2 cellular contexts compared by ENCODE assay signal in the genomic region with DNA sequence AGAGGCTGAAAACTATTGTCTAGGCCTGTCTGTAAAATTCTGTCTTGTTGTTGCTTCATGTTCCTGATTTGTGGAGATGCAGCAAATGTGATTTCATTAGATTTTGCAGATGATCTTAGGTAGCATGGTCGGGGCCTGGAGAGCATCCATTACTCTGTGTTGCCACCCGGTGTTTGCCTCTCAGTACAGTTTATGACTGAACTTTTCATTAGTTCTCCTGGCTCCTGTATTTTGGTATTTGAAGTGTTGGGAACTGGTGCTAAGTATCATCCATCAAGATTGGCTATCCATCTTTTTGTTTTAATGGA.
TF ChIP-seq lines count a peak whose summit lies in the region.

No MANE protein-coding gene starts in this region.

TF ChIP-seq in GM12878, 131 proteins besides CTCF, POLR2A, EP300 and RAD21:
- TF ChIP-seq BRCA1 (IDR thresholded peaks at IDR 0.05; ENCODE audit: low read depth, low read length) (no peak), NFXL1 (IDR thresholded peaks at IDR 0.05; ENCODE audit: borderline replicate concordance) (no peak), SREBF2 (IDR thresholded peaks at IDR 0.05; ENCODE audit: low read length) (no peak), TBL1XR1 (IDR thresholded peaks at IDR 0.05; ENCODE audit: low read depth, low read length) (no peak), ZSCAN29 (IDR thresholded peaks at IDR 0.05) (no peak), MXI1 (IDR thresholded peaks at IDR 0.05; ENCODE audit: low read depth, low read length) (no peak), TCF12 (IDR thresholded peaks at IDR 0.05; ENCODE audit: low read depth, low read length) (no peak), NR2C2 (IDR thresholded peaks at IDR 0.05; ENCODE audit: borderline replicate concordance, control insufficient read depth, insufficient read length, low read depth) (no peak), RB1 (IDR thresholded peaks at IDR 0.05; ENCODE audit: borderline replicate concordance) (no peak), MYC (IDR thresholded peaks at IDR 0.05; ENCODE audit: insufficient read depth, insufficient read length, insufficient replicate concordance, low read length, severe bottlenecking) (no peak), EED (IDR thresholded peaks at IDR 0.05; ENCODE audit: low read depth) (no peak)
- TF ChIP-seq, protein P1, sequence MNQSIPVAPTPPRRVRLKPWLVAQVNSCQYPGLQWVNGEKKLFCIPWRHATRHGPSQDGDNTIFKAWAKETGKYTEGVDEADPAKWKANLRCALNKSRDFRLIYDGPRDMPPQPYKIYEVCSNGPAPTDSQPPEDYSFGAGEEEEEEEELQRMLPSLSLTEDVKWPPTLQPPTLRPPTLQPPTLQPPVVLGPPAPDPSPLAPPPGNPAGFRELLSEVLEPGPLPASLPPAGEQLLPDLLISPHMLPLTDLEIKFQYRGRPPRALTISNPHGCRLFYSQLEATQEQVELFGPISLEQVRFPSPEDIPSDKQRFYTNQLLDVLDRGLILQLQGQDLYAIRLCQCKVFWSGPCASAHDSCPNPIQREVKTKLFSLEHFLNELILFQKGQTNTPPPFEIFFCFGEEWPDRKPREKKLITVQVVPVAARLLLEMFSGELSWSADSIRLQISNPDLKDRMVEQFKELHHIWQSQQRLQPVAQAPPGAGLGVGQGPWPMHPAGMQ (IDR thresholded peaks at IDR 0.05; ENCODE audit: borderline replicate concordance), result no peak
- TF ChIP-seq, protein P2, sequence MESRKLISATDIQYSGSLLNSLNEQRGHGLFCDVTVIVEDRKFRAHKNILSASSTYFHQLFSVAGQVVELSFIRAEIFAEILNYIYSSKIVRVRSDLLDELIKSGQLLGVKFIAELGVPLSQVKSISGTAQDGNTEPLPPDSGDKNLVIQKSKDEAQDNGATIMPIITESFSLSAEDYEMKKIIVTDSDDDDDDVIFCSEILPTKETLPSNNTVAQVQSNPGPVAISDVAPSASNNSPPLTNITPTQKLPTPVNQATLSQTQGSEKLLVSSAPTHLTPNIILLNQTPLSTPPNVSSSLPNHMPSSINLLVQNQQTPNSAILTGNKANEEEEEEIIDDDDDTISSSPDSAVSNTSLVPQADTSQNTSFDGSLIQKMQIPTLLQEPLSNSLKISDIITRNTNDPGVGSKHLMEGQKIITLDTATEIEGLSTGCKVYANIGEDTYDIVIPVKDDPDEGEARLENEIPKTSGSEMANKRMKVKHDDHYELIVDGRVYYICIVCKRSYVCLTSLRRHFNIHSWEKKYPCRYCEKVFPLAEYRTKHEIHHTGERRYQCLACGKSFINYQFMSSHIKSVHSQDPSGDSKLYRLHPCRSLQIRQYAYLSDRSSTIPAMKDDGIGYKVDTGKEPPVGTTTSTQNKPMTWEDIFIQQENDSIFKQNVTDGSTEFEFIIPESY (IDR thresholded peaks at IDR 0.05), result no peak
- TF ChIP-seq, protein P3, sequence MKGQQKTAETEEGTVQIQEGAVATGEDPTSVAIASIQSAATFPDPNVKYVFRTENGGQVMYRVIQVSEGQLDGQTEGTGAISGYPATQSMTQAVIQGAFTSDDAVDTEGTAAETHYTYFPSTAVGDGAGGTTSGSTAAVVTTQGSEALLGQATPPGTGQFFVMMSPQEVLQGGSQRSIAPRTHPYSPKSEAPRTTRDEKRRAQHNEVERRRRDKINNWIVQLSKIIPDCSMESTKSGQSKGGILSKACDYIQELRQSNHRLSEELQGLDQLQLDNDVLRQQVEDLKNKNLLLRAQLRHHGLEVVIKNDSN (IDR thresholded peaks at IDR 0.05; ENCODE audit: borderline replicate concordance, extremely low read length, insufficient read depth, low read depth, low read length), result no peak

TF ChIP-seq in HepG2, 621 proteins besides CTCF, POLR2A, EP300 and RAD21:
- TF ChIP-seq RBM22 (optimal IDR thresholded peaks at IDR 0.05; ENCODE audit: low read length) (peak; percentile 1), ZNF572 (CRISPR knock-in tag; IDR thresholded peaks at IDR 0.05) (no peak), STAG1 (CRISPR knock-in tag; IDR thresholded peaks at IDR 0.05) (peak; percentile 42)
